In the genomic region with DNA sequence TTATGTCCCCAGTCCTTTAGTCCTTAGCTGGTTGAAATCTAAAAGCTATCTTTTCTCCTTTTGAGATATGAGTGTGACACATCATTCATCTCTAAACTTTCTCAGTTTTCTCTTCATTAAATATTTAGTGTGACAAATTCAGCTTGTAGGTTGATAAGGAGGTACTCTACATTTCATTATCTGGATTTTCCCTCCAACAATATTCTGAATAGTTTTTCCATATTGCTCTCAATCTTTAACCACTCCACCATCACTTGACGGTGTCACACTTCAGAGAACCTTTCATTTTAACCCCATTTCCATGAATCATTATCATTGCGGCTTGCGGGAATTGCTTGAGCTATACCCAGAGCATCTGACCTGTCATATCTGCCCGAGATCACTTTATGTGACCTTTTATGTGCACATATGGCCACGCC, we compare ENCODE assay signal across 8 cellular contexts. TPM values are rescaled to one million over a fixed set of nuclear protein-coding genes. Genes with fewer than 3 reads are reported as not detected.
A peak's percentile ranks its signal among the peaks of the same experiment; 100 is the strongest.
DNase-seq lines count a peak whose midpoint lies in the region; ATAC-seq and TF ChIP-seq lines count a peak whose summit lies in the region.

No MANE protein-coding gene starts in this region.

- intact Hi-C loops in upper lobe of right lung (cut with DNase I) (no loop called here), posterior vena cava (cut with DNase I) (loop anchor here in 1 of 2 donors (10.0 kb wide), 1 partner anchor 80 kb away; no protein-coding TSS in a partner anchor)

- H3K4me3 ChIP-seq in HL-60 (replicated peaks; ENCODE audit: insufficient read depth, low read length): no peak overlapping the region
- H3K4me3 ChIP-seq in choroid plexus epithelial cell (ENCODE audit: low read depth, low read length): no peak overlapping the region
- no peak overlapping the region for H3K4me3 ChIP-seq in upper lobe of right lung

- no peak for ATAC-seq in upper lobe of right lung

- peak; percentile 2 for DNase-seq in stimulated activated CD4-positive, alpha-beta T cell treated with anti-CD3 and anti-CD28 coated beads, Interleukin-12 subunit alpha, Interleukin-12 subunit beta, amount 100 ng/mL, for 4 hours
- no peak for DNase-seq in stimulated activated CD4-positive, alpha-beta T cell treated with anti-CD3 and anti-CD28 coated beads, Interleukin-4, amount 100 ng/mL, for 1 hour
- DNase-seq in HL-60 (ENCODE audit: low read depth in 1 of 2, low spot score in 1 of 2) (no peak), choroid plexus epithelial cell (ENCODE audit: low read depth) (peak; percentile 30), upper lobe of right lung (no peak), NCI-H524 treated with DMSO at 0.1 percent for 48 hours (lab: John Stamatoyannopoulos, UW) (no peak), posterior vena cava (ENCODE audit: low spot score) (no peak), AG20443 (ENCODE audit: low spot score) (no peak)

- H3K36me3 ChIP-seq in upper lobe of right lung: no peaks in the 10 kb centered on the region

- H3K27ac ChIP-seq in HL-60 (replicated peaks) (peak overlapping the region; percentile 85), upper lobe of right lung (peak overlapping the region; percentile 44)

- H3K27me3 ChIP-seq in HL-60 (ENCODE audit: insufficient read depth, poor library complexity, severe bottlenecking) (no peaks in the 10 kb centered on the region), upper lobe of right lung (no peaks in the 10 kb centered on the region)

- H3K9me3 ChIP-seq in upper lobe of right lung: no peaks in the 10 kb centered on the region

- TF ChIP-seq CTCF in HL-60 (IDR thresholded peaks at IDR 0.05; ENCODE audit: insufficient read depth, low read length): no peak
- no peak for TF ChIP-seq CTCF in choroid plexus epithelial cell (conservative IDR thresholded peaks at IDR 0.05; ENCODE audit: low read depth, low read length)
- TF ChIP-seq CTCF in upper lobe of right lung (IDR thresholded peaks at IDR 0.05): no peak

- H3K4me1 ChIP-seq in upper lobe of right lung: peaks cover 9% of the 10 kb centered on the region

RNA-seq across cellular contexts. Expression of a gene that starts 16.1 kb away (rescaled TPM):
- total RNA-seq in upper lobe of right lung (9.4 TPM), posterior vena cava (10 to 100 TPM; 13.8 to 21.1 TPM)

RNA-seq across cellular contexts. Expression of a gene that starts 46.9 kb away (rescaled TPM):
- 0.96 TPM for total RNA-seq in upper lobe of right lung
- total RNA-seq in posterior vena cava: 1 to 10 TPM in 1 of 2 donors, under 1 TPM in 1; 0.33 to 1.1 TPM

Comparison
In these comparisons a context has a peak if more than half of its experiments do, and no peak if none do; other contexts are left out.
1. DNase-seq: peak in stimulated activated CD4-positive, alpha-beta T cell treated with anti-CD3 and anti-CD28 coated beads, Interleukin-12 subunit alpha, Interleukin-12 subunit beta, amount 100 ng/mL, for 4 hours (single experiment) and choroid plexus epithelial cell (single experiment); none in stimulated activated CD4-positive, alpha-beta T cell treated with anti-CD3 and anti-CD28 coated beads, Interleukin-4, amount 100 ng/mL, for 1 hour (single experiment), HL-60 (0 of 2), upper lobe of right lung (single experiment), NCI-H524 treated with DMSO at 0.1 percent for 48 hours (single experiment), posterior vena cava (single experiment) and AG20443 (single experiment).